ENCODE assay signal across 3 cellular contexts in the genomic region with DNA sequence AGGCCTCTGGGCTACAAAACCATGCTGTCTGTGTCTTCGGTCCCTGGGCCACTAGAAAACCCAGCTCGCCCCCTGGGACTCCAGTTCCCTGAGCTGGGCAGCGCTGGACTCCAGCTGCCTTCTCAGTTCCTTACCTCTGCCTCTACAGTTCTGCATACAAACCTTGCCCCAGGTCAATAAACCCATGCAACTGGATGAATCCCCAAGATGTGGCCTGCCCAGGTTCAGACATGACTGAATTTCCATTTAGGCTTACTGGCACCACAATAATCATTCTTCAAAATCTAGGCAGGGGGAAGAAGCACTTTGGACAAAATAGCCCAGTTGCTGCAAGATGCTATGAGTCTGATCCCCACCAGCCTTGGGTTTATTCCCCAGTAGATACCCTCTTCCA.
"Had no signal": no experiment of that assay in that cellular context is flagged by ENCODE, and none has a peak within 500 bp of the region (broad histone marks: within the 10 kb centered on the region; RNA-seq: fewer than 3 reads in every experiment).

No MANE protein-coding gene starts in this region.

- DNase-seq: GDM1, GF-D8 had no signal

- H3K4me3 ChIP-seq: GM12878 had no signal

- ATAC-seq: GM12878 had no signal
